In genomic region chr3:15319575-15319974, GRCh38 we compare ENCODE assay signal across 9 cellular contexts. TPM values are rescaled to one million over a fixed set of nuclear protein-coding genes. Genes with fewer than 3 reads are reported as not detected.
DNase-seq lines count a peak whose midpoint lies in the region; TF ChIP-seq lines count a peak whose summit lies in the region.
"Had no signal": no experiment of that assay in that cellular context is flagged by ENCODE, and none has a peak within 500 bp of the region (broad histone marks: within the 10 kb centered on the region; RNA-seq: fewer than 3 reads in every experiment).

No MANE protein-coding gene starts in this region.

- DNase-seq in DMS79 treated with DMSO at 0.1 percent for 48 hours (lab: John Stamatoyannopoulos, UW) (peak; percentile 53), SHP77 (lab: John Stamatoyannopoulos, UW) (peak; percentile 57 to 63), fibroblast of pulmonary artery (ENCODE audit: low read depth) (peak; percentile 63), posterior vena cava (ENCODE audit: low spot score) (peak; percentile 86), globus pallidus (ENCODE audit: low spot score) (no peak), D341Med (ENCODE audit: low spot score) (no peak), T-helper 9 cell (no peak)
- DNase-seq in stimulated activated naive CD4-positive, alpha-beta T cell treated with Interleukin-2 at 50 U/mL for 16 hours (lab: John Stamatoyannopoulos, UW) = no peak
- DNase-seq: activated T-cell treated with anti-CD3 and anti-CD28 coated beads for 4 hours had no signal

- TF ChIP-seq CTCF in fibroblast of pulmonary artery (IDR thresholded peaks at IDR 0.05; ENCODE audit: low read length, missing control alignments) = no peak

- H3K4me3 ChIP-seq in fibroblast of pulmonary artery (replicated peaks; ENCODE audit: low read depth, low read length) = no peak overlapping the region

- intact Hi-C loops in posterior vena cava (cut with DNase I) = no loop called here

RNA-seq across cellular contexts. Expression of gene SH3BP5, which starts 12.8 kb away (rescaled TPM):
- total RNA-seq in posterior vena cava = 100 to 1,000 TPM in 1 of 2 donors, 10 to 100 TPM in 1; 67.9 to 105 TPM

Comparison
In these comparisons a context has a peak if more than half of its experiments do, and no peak if none do; other contexts are left out.
1. DNase-seq: peak in DMS79 treated with DMSO at 0.1 percent for 48 hours (single experiment), SHP77 (2 of 2), fibroblast of pulmonary artery (single experiment) and posterior vena cava (single experiment); none in globus pallidus (single experiment), D341Med (single experiment), T-helper 9 cell (single experiment) and stimulated activated naive CD4-positive, alpha-beta T cell treated with Interleukin-2 at 50 U/mL for 16 hours (single experiment).